ENCODE assay signal across 25 cellular contexts in genomic region chr14:87640553-87640952, GRCh38.
DNase-seq lines count a peak whose midpoint lies in the region; ATAC-seq, FAIRE-seq and TF ChIP-seq lines count a peak whose summit lies in the region.
"Had no signal": no experiment of that assay in that cellular context is flagged by ENCODE, and none has a peak within 500 bp of the region (broad histone marks: within the 10 kb centered on the region; RNA-seq: fewer than 3 reads in every experiment).

No MANE protein-coding gene starts in this region.

- TF ChIP-seq CTCF in liver (IDR thresholded peaks at IDR 0.05; ENCODE audit: low read depth, low read length, missing input control) (no peak), D721Med (IDR thresholded peaks at IDR 0.05; ENCODE audit: insufficient read depth, missing control alignments) (no peak)

- no peaks in the 10 kb centered on the region for H3K9me3 ChIP-seq in liver (ENCODE audit: control insufficient read depth in 4 of 4, low read length in 3 of 4)
- H3K9me3 ChIP-seq: BE2C, BLaER1, Caco-2 had no signal

- no peaks in the 10 kb centered on the region for H3K36me3 ChIP-seq in liver (ENCODE audit: control insufficient read depth in 4 of 4, insufficient read depth in 3 of 4, low read depth in 1 of 4, low read length in 3 of 4)
- H3K36me3 ChIP-seq: BE2C, BLaER1 had no signal

- ATAC-seq in left lobe of liver (peak; percentile 88), GM21390 (IDR thresholded peaks at IDR 0.05; ENCODE audit: unreplicated experiment) (no peak)
- ATAC-seq: CD8-positive, alpha-beta T cell; GM12878 had no signal

- no peak for TF ChIP-seq RAD21 in liver (IDR thresholded peaks at IDR 0.05)

- H3K4me3 ChIP-seq in liver (ENCODE audit: low read depth in 1 of 3, low read length in 3 of 3), result no peak overlapping the region
- H3K4me3 ChIP-seq: BLaER1, GM12878 had no signal

- in situ Hi-C loops in ACHN (cut with HindIII; ENCODE audit: low pct_ligation_motif_present, low pct_unique_long_range_greater_than_20kb, low sequenced_read_pairs), result no loop called here

- H3K27ac ChIP-seq in liver (ENCODE audit: low read depth in 1 of 2, low read length in 2 of 2), result no peak overlapping the region
- H3K27ac ChIP-seq: BLaER1 had no signal

- no peak overlapping the region for H3K9ac ChIP-seq in liver (ENCODE audit: low read depth in 1 of 2, low read length in 2 of 2)
- H3K9ac ChIP-seq: BLaER1 had no signal

- H3K27me3 ChIP-seq in liver (ENCODE audit: control insufficient read depth in 4 of 4, insufficient read depth in 4 of 4, low read length in 3 of 4), result no peaks in the 10 kb centered on the region
- H3K27me3 ChIP-seq: BE2C, BLaER1 had no signal

- H3K4me1 ChIP-seq in liver (ENCODE audit: control insufficient read depth in 4 of 4, insufficient read depth in 4 of 4, low read length in 3 of 4), result no peaks in the 10 kb centered on the region
- H3K4me1 ChIP-seq: BE2C, BLaER1, Caco-2 had no signal

- DNase-seq in HuH-7.5 (ENCODE audit: low spot score), result peak; percentile 4
- DNase-seq in left lobe of liver (ENCODE audit: low spot score), result no peak
- DNase-seq in D721Med (ENCODE audit: insufficient read length, low spot score), result no peak
- no peak for DNase-seq in ACHN
- no peak for DNase-seq in activated T-cell treated with anti-CD3 and anti-CD28 coated beads, Interleukin-2, amount 50 U/mL, for 48 hours
- DNase-seq: 8988T; BE2C; C1 segment of cervical spinal cord; Caco-2; Calu3; CD4-positive, CD25-positive, alpha-beta regulatory T cell; CD8-positive, alpha-beta T cell; DMS153; DMS53; DMS79; DND-41; EL; GDM1 had no signal

- no peak for FAIRE-seq in D721Med (lab: Jason Lieb, UNC)
- FAIRE-seq: A204.1, GM12878, GM12892, GM18507 had no signal

TF ChIP-seq in liver, 16 proteins besides CTCF, POLR2A, EP300 and RAD21:
- no peak for TF ChIP-seq FOXA1 (IDR thresholded peaks at IDR 0.05)
- TF ChIP-seq NR2F2 (IDR thresholded peaks at IDR 0.05), result no peak
- no peak for TF ChIP-seq HNF4G (IDR thresholded peaks at IDR 0.05)
- TF ChIP-seq EGR1 (IDR thresholded peaks at IDR 0.05; ENCODE audit: low read depth in 2 of 2), result no peak
- TF ChIP-seq HNF4A (conservative IDR thresholded peaks at IDR 0.05), result peak; percentile 66 to 77
TF ChIP-seq in liver: peak in this region for 1.
